8 cellular contexts compared by ENCODE assay signal in the genomic region with DNA sequence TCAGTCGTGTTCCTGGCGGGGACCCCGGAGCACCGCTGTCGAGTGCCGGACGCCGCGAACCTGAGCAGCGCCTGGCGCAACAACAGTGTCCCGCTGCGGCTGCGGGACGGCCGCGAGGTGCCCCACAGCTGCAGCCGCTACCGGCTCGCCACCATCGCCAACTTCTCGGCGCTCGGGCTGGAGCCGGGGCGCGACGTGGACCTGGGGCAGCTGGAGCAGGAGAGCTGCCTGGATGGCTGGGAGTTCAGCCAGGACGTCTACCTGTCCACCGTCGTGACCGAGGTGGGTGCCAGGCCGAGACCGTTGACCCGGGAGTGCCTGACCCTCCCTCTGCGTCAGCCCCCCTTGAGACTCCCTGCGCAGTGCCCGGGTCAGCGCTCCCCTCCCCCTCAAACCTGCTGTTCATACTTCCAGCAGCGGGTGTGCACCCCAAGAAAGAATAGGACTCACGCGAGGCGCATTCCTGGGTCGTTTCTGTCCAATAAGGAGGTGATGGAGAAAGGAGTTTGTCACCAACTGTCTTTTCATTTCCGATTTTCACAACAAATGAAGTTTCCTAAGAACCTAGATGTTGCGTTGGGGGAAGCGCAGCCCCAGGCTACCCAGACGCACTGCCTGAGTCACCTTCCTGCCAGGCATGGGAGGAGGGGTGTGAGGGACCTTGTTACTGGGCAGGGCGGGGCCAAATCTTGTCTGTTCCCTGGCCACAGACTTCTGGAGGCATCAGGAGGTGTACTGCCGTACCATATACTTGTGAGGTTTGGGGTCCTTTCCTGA. TPM values are rescaled to one million over a fixed set of nuclear protein-coding genes. Genes with fewer than 3 reads are reported as not detected.
A peak's percentile ranks its signal among the peaks of the same experiment; 100 is the strongest.
DNase-seq lines count a peak whose midpoint lies in the region; ATAC-seq and TF ChIP-seq lines count a peak whose summit lies in the region.

No MANE protein-coding gene starts in this region.

- no peak for TF ChIP-seq EP300 in SK-N-SH (IDR thresholded peaks at IDR 0.05; ENCODE audit: borderline replicate concordance in 1 of 2, low read depth in 1 of 2, low read length in 1 of 2)

- POLR2A ChIA-PET in SK-N-SH (lab: Yijun Ruan, JAX) = interaction anchor here (0.8 to 3.4 kb wide), 6 partner anchors 9 to 61 kb away, joined by 3 to 19 read pairs (median 6); partner anchors contain the start of gene PDLIM4

- H3K27me3 ChIP-seq in SK-N-SH (ENCODE audit: insufficient read depth) (no peaks in the 10 kb centered on the region), heart left ventricle (no peaks in the 10 kb centered on the region), rectal smooth muscle tissue (ENCODE audit: control insufficient read depth, insufficient read depth, low read length) (no peaks in the 10 kb centered on the region), aorta (ENCODE audit: control insufficient read depth in 1 of 2, insufficient read depth in 2 of 2, low read length in 1 of 2) (no peaks in the 10 kb centered on the region)

- H3K79me2 ChIP-seq in SK-N-SH (ENCODE audit: insufficient read depth) = peaks cover 27% of the 10 kb centered on the region

- H3K9me3 Mint-ChIP-seq in activated naive CD4-positive, alpha-beta T cell treated with anti-CD3 and anti-CD28 coated beads, Interleukin-2, amount 50 U/mL, for 72 hours = no peaks in the 10 kb centered on the region

- H3K9me3 ChIP-seq in SK-N-SH (no peaks in the 10 kb centered on the region), heart left ventricle (no peaks in the 10 kb centered on the region), aorta (ENCODE audit: control insufficient read depth, low read length) (no peaks in the 10 kb centered on the region)

- CTCF ChIA-PET in SK-N-SH (lab: Yijun Ruan, JAX) = interaction anchor here (1.0 to 3.6 kb wide), 5 partner anchors 12 to 57 kb away, joined by 3 to 15 read pairs (median 7); no protein-coding TSS in a partner anchor

- H3K4me2 ChIP-seq in SK-N-SH = peak overlapping the region; percentile 98

- no peak for TF ChIP-seq CTCF in SK-N-SH (IDR thresholded peaks at IDR 0.05)
- no peak for TF ChIP-seq CTCF in heart left ventricle (IDR thresholded peaks at IDR 0.05)

- peaks cover 9 to 25% of the 10 kb centered on the region in 2 experiments; a peak in 2 of 4 replicates for H3K4me1 ChIP-seq in SK-N-SH (ENCODE audit: control insufficient read depth in 1 of 2, insufficient read depth in 2 of 2, low read depth in 1 of 2, low read length in 1 of 2)
- peaks cover 3 to 50% (median 24%) of the 10 kb centered on the region in 12 donors for H3K4me1 ChIP-seq in heart left ventricle
- H3K4me1 ChIP-seq in rectal smooth muscle tissue (ENCODE audit: control insufficient read depth, insufficient read depth, low read length) = peaks cover 11% of the 10 kb centered on the region
- no peaks in the 10 kb centered on the region for H3K4me1 ChIP-seq in aorta (ENCODE audit: control insufficient read depth in 1 of 2, insufficient read depth in 2 of 2, low read length in 2 of 2)

- H4K20me1 ChIP-seq in SK-N-SH (ENCODE audit: insufficient read depth) = no peaks in the 10 kb centered on the region

- no peaks in the 10 kb centered on the region for H3K36me3 Mint-ChIP-seq in activated naive CD4-positive, alpha-beta T cell treated with anti-CD3 and anti-CD28 coated beads, Interleukin-2, amount 50 U/mL, for 72 hours

- peak overlapping the region; percentile 93 to 95 for H3K27ac Mint-ChIP-seq in activated naive CD4-positive, alpha-beta T cell treated with anti-CD3 and anti-CD28 coated beads, Interleukin-2, amount 50 U/mL, for 72 hours

- peak overlapping the region; percentile 58; the same call in 1 of the 2 replicates for H3K4me3 ChIP-seq in GM08714 (ENCODE audit: low read length)
- H3K4me3 ChIP-seq in SK-N-SH (ENCODE audit: low read depth in 2 of 2, low read length in 1 of 2) = peak overlapping the region; percentile 64 to 87
- peak overlapping the region; percentile 28 to 82 (median 68) for H3K4me3 ChIP-seq in heart left ventricle
- peak overlapping the region; percentile 83 for H3K4me3 ChIP-seq in rectal smooth muscle tissue (ENCODE audit: low read length)
- peak overlapping the region in 1 of 2 donors; percentile 32 for H3K4me3 ChIP-seq in aorta (ENCODE audit: low read length in 2 of 2)

- intact Hi-C loops in heart left ventricle (cut with DNase I) = loop anchor here in 7 of 10 donors (2.0 to 10.0 kb wide), 8 partner anchors 67 to 202 kb away; partner anchors contain the start of genes SLC22A5 (in 3 of the 7), IRF1 (in 2 of the 7) and P4HA2 (in 2 of the 7)
- intact Hi-C loops in aorta (cut with DNase I) = loop anchor here (5.0 kb wide), 3 partner anchors 58 to 67 kb away; no protein-coding TSS in a partner anchor

- no peak for TF ChIP-seq POLR2A in heart left ventricle (IDR thresholded peaks at IDR 0.05)

- peak overlapping the region; percentile 88 for H2AFZ ChIP-seq in SK-N-SH (ENCODE audit: low read depth)

- H3K36me3 ChIP-seq in SK-N-SH (replicated peaks in 1 of 2; ENCODE audit: control insufficient read depth in 1 of 2, insufficient read depth in 2 of 2, low read length in 1 of 2) (no peaks in the 10 kb centered on the region), heart left ventricle (no peaks in the 10 kb centered on the region), rectal smooth muscle tissue (ENCODE audit: control insufficient read depth, insufficient read depth, low read length) (no peaks in the 10 kb centered on the region), aorta (ENCODE audit: control insufficient read depth in 1 of 2, insufficient read depth in 2 of 2, low read length in 1 of 2) (no peaks in the 10 kb centered on the region)

- peak overlapping the region; percentile 87 for H3K9ac ChIP-seq in SK-N-SH
- H3K9ac ChIP-seq in rectal smooth muscle tissue (ENCODE audit: low read length) = peak overlapping the region; percentile 56

- peak; percentile 2 for ATAC-seq in HG03135 (IDR thresholded peaks at IDR 0.05; ENCODE audit: unreplicated experiment)
- ATAC-seq in activated naive CD4-positive, alpha-beta T cell treated with anti-CD3 and anti-CD28 coated beads, Interleukin-2, amount 50 U/mL, for 72 hours = peak; percentile 66 to 78
- peak in 3 of 4 donors; percentile 12 to 33 (median 21) for ATAC-seq in heart left ventricle
- peak; percentile 12 for ATAC-seq in aorta (ENCODE audit: low FRiP score)

- peaks cover 11% of the 10 kb centered on the region for H3F3A ChIP-seq in SK-N-SH (replicated peaks; ENCODE audit: insufficient read depth)

- WGBS in SK-N-SH (ENCODE audit: low lambda C conversion rate) = under 1% methylated on average over 13 of the region's 50 CpGs
- 10 to 18% (median 11%) methylated on average over 29 to 50 of the region's 50 CpGs for WGBS in heart left ventricle, 4 donors
- 9 to 11% methylated on average over 48 to 50 of the region's 50 CpGs for WGBS in aorta, 2 donors

- DNase-seq in SK-N-SH = no peak
- peak; percentile 73 to 83 for DNase-seq in activated naive CD4-positive, alpha-beta T cell treated with anti-CD3 and anti-CD28 coated beads, Interleukin-2, amount 50 U/mL, for 72 hours (ENCODE audit: low spot score in 2 of 2)
- DNase-seq in heart left ventricle = peak; percentile 52 to 88 (median 61)
- peak; percentile 80 to 91 for DNase-seq in aorta
- DNase-seq in cerebellar nuclear complex (lab: John Stamatoyannopoulos, UW) = no peak

- peak overlapping the region; percentile 95 to 99; a peak in 3 of 4 replicates for H3K27ac ChIP-seq in SK-N-SH (ENCODE audit: low read depth in 2 of 2, low read length in 1 of 2)
- H3K27ac ChIP-seq in heart left ventricle = peak overlapping the region in 11 of 12 donors; percentile 89 to 99 (median 97)
- H3K27ac ChIP-seq in rectal smooth muscle tissue (ENCODE audit: low read depth, low read length) = peak overlapping the region; percentile 100
- peak overlapping the region in 1 of 2 donors; percentile 11 for H3K27ac ChIP-seq in aorta (ENCODE audit: low read depth in 1 of 2, low read length in 2 of 2)

- H3K9me2 ChIP-seq in SK-N-SH = no peaks in the 10 kb centered on the region

- no peak for TF ChIP-seq RAD21 in SK-N-SH (IDR thresholded peaks at IDR 0.05; ENCODE audit: low read length)

TF ChIP-seq in SK-N-SH, 30 proteins besides CTCF, POLR2A, EP300 and RAD21:
- TF ChIP-seq GABPA (IDR thresholded peaks at IDR 0.05; ENCODE audit: low read depth) = no peak
- TF ChIP-seq TCF12 (IDR thresholded peaks at IDR 0.05) = peak; percentile 69
- no peak for TF ChIP-seq NRF1 (IDR thresholded peaks at IDR 0.05; ENCODE audit: low read depth, low read length)
- peak; percentile 92 for TF ChIP-seq FOSL2 (IDR thresholded peaks at IDR 0.05; ENCODE audit: borderline replicate concordance, low read depth)
- TF ChIP-seq, protein P1, sequence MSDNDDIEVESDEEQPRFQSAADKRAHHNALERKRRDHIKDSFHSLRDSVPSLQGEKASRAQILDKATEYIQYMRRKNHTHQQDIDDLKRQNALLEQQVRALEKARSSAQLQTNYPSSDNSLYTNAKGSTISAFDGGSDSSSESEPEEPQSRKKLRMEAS (IDR thresholded peaks at IDR 0.05; ENCODE audit: low read depth) = peak; percentile 70
- 0 out of 2 replicates have a peak, but pooled peaks have one; percentile 29 for TF ChIP-seq SIN3A (IDR thresholded peaks at IDR 0.05; ENCODE audit: borderline replicate concordance, low read depth, low read length)
- no peak for TF ChIP-seq SMC3 (IDR thresholded peaks at IDR 0.05; ENCODE audit: low read depth, low read length)
- TF ChIP-seq JUND (IDR thresholded peaks at IDR 0.05) = peak; percentile 66; the same call in 1 of the 2 replicates
- peak; percentile 55; the same call in 1 of the 2 replicates for TF ChIP-seq POLR2AphosphoS5 (IDR thresholded peaks at IDR 0.05; ENCODE audit: low read depth, low read length)

RNA-seq across cellular contexts. Expression of gene SLC22A4, which starts 0.7 kb away (rescaled TPM):
- 3.3 and 3.8 TPM in 2 replicates for polyA plus RNA-seq in SK-N-SH (2012; rRNA removed)
- 2.3 and 2.5 TPM in 2 replicates for polyA plus RNA-seq in SK-N-SH (2012; cell fraction: cytosol; rRNA removed)
- 6.5 and 9.9 TPM in 2 replicates for polyA plus RNA-seq in SK-N-SH (2012; cell fraction: nucleus; rRNA removed)
- total RNA-seq in activated naive CD4-positive, alpha-beta T cell treated with anti-CD3 and anti-CD28 coated beads, Interleukin-2, amount 50 U/mL, for 72 hours = 1 to 10 TPM; 1.5 to 1.9 TPM
- total RNA-seq in heart left ventricle = 1 to 10 TPM in 8 of 9 donors, under 1 TPM in 1; 0.83 to 4.9 (median 2.2) TPM
- polyA plus RNA-seq in heart left ventricle = 1 to 10 TPM in 1 of 2 donors, under 1 TPM in 1; 0.30 to 3.7 TPM
- total RNA-seq in aorta = 1 to 10 TPM; 4.6 to 5.5 TPM
- 1 to 10 TPM; 1.3 to 1.7 TPM for polyA plus RNA-seq in aorta

RNA-seq across cellular contexts. Expression of gene PDLIM4, which starts 37.4 kb away (rescaled TPM):
- polyA plus RNA-seq in SK-N-SH (2012; rRNA removed) = 45.1 and 57.1 TPM in 2 replicates
- 21.9 and 44.4 TPM in 2 replicates for polyA plus RNA-seq in SK-N-SH (2012; cell fraction: cytosol; rRNA removed)
- polyA plus RNA-seq in SK-N-SH (2012; cell fraction: nucleus; rRNA removed) = 118 and 143 TPM in 2 replicates
- total RNA-seq in activated naive CD4-positive, alpha-beta T cell treated with anti-CD3 and anti-CD28 coated beads, Interleukin-2, amount 50 U/mL, for 72 hours = not detected
- total RNA-seq in heart left ventricle = 10 to 100 TPM in 3 of 9 donors, 1 to 10 TPM in 6; 2.4 to 16.9 (median 8.1) TPM
- 1 to 10 TPM; 5.1 to 9.1 TPM for polyA plus RNA-seq in heart left ventricle
- total RNA-seq in aorta = 10 to 100 TPM; 51.5 to 70.9 TPM
- 10 to 100 TPM; 12.8 to 23.3 TPM for polyA plus RNA-seq in aorta

Comparison
In these comparisons a context has a peak if more than half of its experiments do, and no peak if none do; other contexts are left out.
1. ATAC-seq: peak in every context shown above with its lines; median percentile 72 in activated naive CD4-positive, alpha-beta T cell treated with anti-CD3 and anti-CD28 coated beads, Interleukin-2, amount 50 U/mL, for 72 hours; 21 in heart left ventricle; 12 in aorta; 2 in HG03135.
2. DNase-seq: peak in activated naive CD4-positive, alpha-beta T cell treated with anti-CD3 and anti-CD28 coated beads, Interleukin-2, amount 50 U/mL, for 72 hours (2 of 2), heart left ventricle (5 of 5) and aorta (2 of 2); none in SK-N-SH (single experiment) and cerebellar nuclear complex (0 of 2).